8 cellular contexts compared by ENCODE assay signal in the genomic region with DNA sequence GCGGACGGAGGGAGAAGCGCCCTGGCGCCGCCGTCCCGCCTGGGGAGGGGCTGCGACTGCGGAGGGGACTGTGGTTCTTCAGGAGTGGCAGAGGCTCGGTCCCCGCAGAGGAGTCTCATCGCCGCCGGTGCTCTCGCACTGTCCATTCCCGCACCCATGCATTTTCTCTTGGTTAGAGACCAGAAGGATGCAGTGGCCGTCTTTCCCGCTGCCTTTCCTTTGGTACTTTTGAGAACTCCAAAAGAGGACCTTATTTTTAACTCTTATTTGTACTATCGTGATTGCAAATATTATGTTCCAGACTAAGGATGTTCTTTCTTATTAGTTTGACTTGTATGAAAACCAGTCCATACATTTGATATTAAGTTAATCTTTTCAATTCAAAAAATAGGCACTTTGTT. TPM values are rescaled to one million over a fixed set of nuclear protein-coding genes. Genes with fewer than 3 reads are reported as not detected.
A peak's percentile ranks its signal among the peaks of the same experiment; 100 is the strongest.
DNase-seq lines count a peak whose midpoint lies in the region; ATAC-seq, FAIRE-seq and TF ChIP-seq lines count a peak whose summit lies in the region.

No MANE protein-coding gene starts in this region.

- TF ChIP-seq POLR2A in GM12892 (IDR thresholded peaks at IDR 0.05; ENCODE audit: low read depth, low read length) (no peak), vagina (IDR thresholded peaks at IDR 0.05) (no peak)

- no peak overlapping the region for H3K27ac Mint-ChIP-seq in activated T-helper 2 cell treated with anti-CD3 and anti-CD28 coated beads, Interferon-gamma antibody, Interleukin-2, Interleukin-4, amounts not matched to agents 10 μg/mL and 5 μg/mL and 100 μg/mL, durations not matched to agents 14 hours and 24 hours and 36 hours
- peak overlapping the region; percentile 99 for H3K27ac Mint-ChIP-seq in osteocyte (ENCODE audit: unreplicated experiment)

- H3K4me3 ChIP-seq in vagina = peak overlapping the region; percentile 72 to 86

- no peaks in the 10 kb centered on the region for H3K36me3 ChIP-seq in vagina

- FAIRE-seq in GM12892 (lab: Jason Lieb, UNC) = peak; percentile 5

- H3K27me3 ChIP-seq in vagina = no peaks in the 10 kb centered on the region

- peak; percentile 34 for ATAC-seq in HG03025 (IDR thresholded peaks at IDR 0.05; ENCODE audit: low FRiP score, unreplicated experiment)

- H3K4me1 ChIP-seq in vagina = peaks cover 29% of the 10 kb centered on the region

- H3K4me3 Mint-ChIP-seq in activated T-helper 2 cell treated with anti-CD3 and anti-CD28 coated beads, Interferon-gamma antibody, Interleukin-2, Interleukin-4, amounts not matched to agents 10 μg/mL and 5 μg/mL and 100 μg/mL, durations not matched to agents 14 hours and 24 hours and 36 hours (ENCODE audit: low read depth) = peak overlapping the region; percentile 95
- peak overlapping the region; percentile 85 for H3K4me3 Mint-ChIP-seq in osteocyte (ENCODE audit: unreplicated experiment)

- peak overlapping the region; percentile 97 for H3K27ac ChIP-seq in vagina

- intact Hi-C loops in activated T-helper 2 cell treated with anti-CD3 and anti-CD28 coated beads, Interferon-gamma antibody, Interleukin-2, Interleukin-4, amounts not matched to agents 10 μg/mL and 5 μg/mL and 100 μg/mL, durations not matched to agents 14 hours and 24 hours and 36 hours (cut with micrococcal nuclease) = loop anchor here (5.0 to 10.0 kb wide), 5 partner anchors 79 to 896 kb away; a partner anchor contains a TSS
- intact Hi-C loops in vagina (cut with DNase I) = loop anchor here (5.0 kb wide), 1 partner anchor 151 kb away; a partner anchor contains a TSS

- H3K36me3 Mint-ChIP-seq in activated T-helper 2 cell treated with anti-CD3 and anti-CD28 coated beads, Interferon-gamma antibody, Interleukin-2, Interleukin-4, amounts not matched to agents 10 μg/mL and 5 μg/mL and 100 μg/mL, durations not matched to agents 14 hours and 24 hours and 36 hours (ENCODE audit: low read depth) = no peaks in the 10 kb centered on the region
- H3K36me3 Mint-ChIP-seq in osteocyte (ENCODE audit: unreplicated experiment) = no peaks in the 10 kb centered on the region

- H3K9me3 ChIP-seq in vagina = no peaks in the 10 kb centered on the region

- peaks cover 20% of the 10 kb centered on the region for H3K4me1 Mint-ChIP-seq in activated T-helper 2 cell treated with anti-CD3 and anti-CD28 coated beads, Interferon-gamma antibody, Interleukin-2, Interleukin-4, amounts not matched to agents 10 μg/mL and 5 μg/mL and 100 μg/mL, durations not matched to agents 14 hours and 24 hours and 36 hours (ENCODE audit: low read depth)
- H3K4me1 Mint-ChIP-seq in osteocyte (ENCODE audit: unreplicated experiment) = peaks cover 32% of the 10 kb centered on the region

- DNase-seq in AG08395 (ENCODE audit: low spot score) (peak; percentile 56), GM12892 (ENCODE audit: insufficient read length) (no peak), NCI-H524 treated with DMSO at 0.1 percent for 48 hours (lab: John Stamatoyannopoulos, UW) (peak; percentile 25), globus pallidus (ENCODE audit: low spot score) (peak; percentile 78), osteocyte (ENCODE audit: extremely low spot score, unreplicated experiment) (no peak), vagina (ENCODE audit: extremely low spot score in 2 of 2) (no peak)
- no peak for DNase-seq in activated T-helper 2 cell treated with anti-CD3 and anti-CD28 coated beads, Interferon-gamma antibody, Interleukin-2, Interleukin-4, amounts not matched to agents 10 μg/mL and 5 μg/mL and 100 μg/mL, durations not matched to agents 14 hours and 24 hours and 36 hours (ENCODE audit: low spot score)

- H3K27me3 Mint-ChIP-seq in activated T-helper 2 cell treated with anti-CD3 and anti-CD28 coated beads, Interferon-gamma antibody, Interleukin-2, Interleukin-4, amounts not matched to agents 10 μg/mL and 5 μg/mL and 100 μg/mL, durations not matched to agents 14 hours and 24 hours and 36 hours (ENCODE audit: low read depth) = no peaks in the 10 kb centered on the region
- H3K27me3 Mint-ChIP-seq in osteocyte (ENCODE audit: unreplicated experiment) = peaks cover 3% of the 10 kb centered on the region

- no peaks in the 10 kb centered on the region for H3K9me3 Mint-ChIP-seq in activated T-helper 2 cell treated with anti-CD3 and anti-CD28 coated beads, Interferon-gamma antibody, Interleukin-2, Interleukin-4, amounts not matched to agents 10 μg/mL and 5 μg/mL and 100 μg/mL, durations not matched to agents 14 hours and 24 hours and 36 hours
- no peaks in the 10 kb centered on the region for H3K9me3 Mint-ChIP-seq in osteocyte (ENCODE audit: unreplicated experiment)

- TF ChIP-seq CTCF in osteocyte (IDR thresholded peaks at IDR 0.05) (no peak), vagina (IDR thresholded peaks at IDR 0.05) (no peak)

RNA-seq across cellular contexts. Expression of a gene that starts 0.6 kb away (rescaled TPM):
- 6.8 TPM for polyA plus RNA-seq in GM12892 (2012; ENCODE audit: missing spikeins)
- 9.0 and 11.4 TPM in 2 replicates for total RNA-seq in activated T-helper 2 cell treated with anti-CD3 and anti-CD28 coated beads, Interferon-gamma antibody, Interleukin-2, Interleukin-4, amounts not matched to agents 10 μg/mL and 5 μg/mL and 100 μg/mL, durations not matched to agents 14 hours and 24 hours and 36 hours
- 53.6 and 56.3 TPM in 2 replicates for total RNA-seq in osteocyte
- 28.2 TPM for total RNA-seq in vagina

Comparison
In these comparisons a context has a peak if more than half of its experiments do, and no peak if none do; other contexts are left out.
1. DNase-seq: peak in AG08395 (single experiment), NCI-H524 treated with DMSO at 0.1 percent for 48 hours (single experiment) and globus pallidus (single experiment); none in GM12892 (single experiment), activated T-helper 2 cell treated with anti-CD3 and anti-CD28 coated beads, Interferon-gamma antibody, Interleukin-2, Interleukin-4, amounts not matched to agents 10 μg/mL and 5 μg/mL and 100 μg/mL, durations not matched to agents 14 hours and 24 hours and 36 hours (single experiment), osteocyte (single experiment) and vagina (0 of 2).